Comparison of ENCODE assay signal across 1 cellular context in genomic region chr19:18262917-18263316, GRCh38.
A peak's percentile ranks its signal among the peaks of the same experiment; 100 is the strongest.
TF ChIP-seq lines count a peak whose summit lies in the region.

No MANE protein-coding gene starts in this region.

TF ChIP-seq in K562, 482 proteins besides CTCF, POLR2A, EP300 and RAD21 (continued from another document):
- peak in 1 of 2 experiments; percentile 41 for TF ChIP-seq AFF1 (IDR thresholded peaks at IDR 0.05; ENCODE audit: low read depth in 1 of 2, partially characterized antibody in 2 of 2)
- peak; percentile 41; the same call in 1 of the 2 replicates for TF ChIP-seq SMARCA4 (IDR thresholded peaks at IDR 0.05)
- TF ChIP-seq MECOM (CRISPR knock-in tag; IDR thresholded peaks at IDR 0.05), result no peak
- peak; percentile 24; the same call in 1 of the 2 replicates for TF ChIP-seq L3MBTL2 (IDR thresholded peaks at IDR 0.05)
- TF ChIP-seq IRF2 (CRISPR knock-in tag; IDR thresholded peaks at IDR 0.05), result no peak
- peak; percentile 44; the same call in 1 of the 2 replicates for TF ChIP-seq ETV1 (tag; conservative IDR thresholded peaks at IDR 0.05; ENCODE audit: low read depth)
- peak; percentile 66; the same call in 1 of the 2 replicates for TF ChIP-seq ESRRA (IDR thresholded peaks at IDR 0.05; ENCODE audit: borderline replicate concordance, low read depth)
- peak; percentile 34; the same call in 1 of the 2 replicates for TF ChIP-seq ARID1B (IDR thresholded peaks at IDR 0.05)
- TF ChIP-seq E2F4 (CRISPR knock-in tag; IDR thresholded peaks at IDR 0.05; ENCODE audit: low read depth), result no peak
- peak; percentile 88 for TF ChIP-seq FOSL1 (tag; conservative IDR thresholded peaks at IDR 0.05)
